15 cellular contexts compared by ENCODE assay signal in the genomic region with DNA sequence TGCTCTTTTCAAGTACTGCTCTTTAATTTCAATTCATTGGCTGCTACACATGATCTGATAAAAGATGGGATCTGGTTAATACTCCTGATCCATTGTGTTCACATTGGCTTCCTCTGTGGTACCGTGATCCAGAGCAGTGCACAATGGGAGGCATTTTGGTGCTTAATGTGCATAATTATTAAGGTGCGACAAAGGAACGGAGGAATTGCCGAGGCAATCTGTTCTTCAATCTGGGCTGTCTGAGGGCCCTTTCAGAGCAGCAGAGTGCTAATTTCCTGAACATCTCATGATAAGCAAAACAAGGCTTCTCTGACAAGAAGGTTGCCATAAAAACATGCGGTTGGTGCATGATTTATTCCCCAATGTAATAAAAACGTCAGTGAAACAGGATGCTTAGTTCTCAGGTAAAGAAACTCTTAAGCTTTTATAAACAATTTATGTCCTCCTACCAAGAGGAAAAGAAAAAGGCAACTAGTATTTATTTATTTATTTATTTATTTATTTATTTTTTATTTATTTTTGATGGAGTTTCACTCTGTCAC.
"Had no signal": no experiment of that assay in that cellular context is flagged by ENCODE, and none has a peak within 500 bp of the region (broad histone marks: within the 10 kb centered on the region; RNA-seq: fewer than 3 reads in every experiment).

No MANE protein-coding gene starts in this region.

- H3K9me3 Mint-ChIP-seq: activated CD4-positive, alpha-beta T cell treated with anti-CD3 and anti-CD28 coated beads, Interleukin-2, amount 10 ng/mL, durations not matched to agents 24 days and 14 days; activated CD8-positive, alpha-beta T cell treated with anti-CD3 and anti-CD28 coated beads for 36 hours; activated T-cell treated with anti-CD3 and anti-CD28 coated beads, Interleukin-2, amount 50 U/mL, for 4 hours; stimulated activated memory B cell treated with anti-CD40 and anti-IgM and Interleukin-4, amounts not matched to agents 10 μg/mL and 1 μg/mL and 100 μg/mL, for 72 hours had no signal

- H3K4me3 Mint-ChIP-seq: activated CD4-positive, alpha-beta T cell treated with anti-CD3 and anti-CD28 coated beads, Interleukin-2, amount 10 ng/mL, durations not matched to agents 24 days and 14 days; activated CD8-positive, alpha-beta T cell treated with anti-CD3 and anti-CD28 coated beads for 36 hours; activated naive CD4-positive, alpha-beta T cell treated with anti-CD3 and anti-CD28 coated beads, Interleukin-2, amount 50 U/mL, for 24 hours; activated T-cell treated with anti-CD3 and anti-CD28 coated beads, Interleukin-2, amount 50 U/mL, for 4 hours; natural killer cell; stimulated activated memory B cell treated with anti-CD40 and anti-IgM and Interleukin-4, amounts not matched to agents 10 μg/mL and 1 μg/mL and 100 μg/mL, for 72 hours had no signal

- DNase-seq: activated CD4-positive, alpha-beta T cell treated with anti-CD3 and anti-CD28 coated beads, Interleukin-2, amount 10 ng/mL, durations not matched to agents 24 days and 14 days; activated CD8-positive, alpha-beta T cell treated with anti-CD3 and anti-CD28 coated beads for 36 hours; activated T-cell treated with anti-CD3 and anti-CD28 coated beads, Interleukin-2, amount 50 U/mL, for 4 hours; cerebellar nuclear complex; cortex of kidney; hippocampal formation; islet precursor cell; natural killer cell; sigmoid colon; stimulated activated CD4-positive, alpha-beta T cell treated with anti-CD3 and anti-CD28 coated beads, Interleukin-4, amount 100 ng/mL, for 4 hours; T1000; testis; upper lobe of right lung had no signal

- H3K36me3 Mint-ChIP-seq: activated naive CD4-positive, alpha-beta T cell treated with anti-CD3 and anti-CD28 coated beads, Interleukin-2, amount 50 U/mL, for 24 hours; natural killer cell; stimulated activated memory B cell treated with anti-CD40 and anti-IgM and Interleukin-4, amounts not matched to agents 10 μg/mL and 1 μg/mL and 100 μg/mL, for 72 hours had no signal

- H3K27ac Mint-ChIP-seq: activated CD4-positive, alpha-beta T cell treated with anti-CD3 and anti-CD28 coated beads, Interleukin-2, amount 10 ng/mL, durations not matched to agents 24 days and 14 days; activated CD8-positive, alpha-beta T cell treated with anti-CD3 and anti-CD28 coated beads for 36 hours; activated naive CD4-positive, alpha-beta T cell treated with anti-CD3 and anti-CD28 coated beads, Interleukin-2, amount 50 U/mL, for 24 hours; natural killer cell; stimulated activated memory B cell treated with anti-CD40 and anti-IgM and Interleukin-4, amounts not matched to agents 10 μg/mL and 1 μg/mL and 100 μg/mL, for 72 hours had no signal

- H3K27me3 Mint-ChIP-seq: activated CD4-positive, alpha-beta T cell treated with anti-CD3 and anti-CD28 coated beads, Interleukin-2, amount 10 ng/mL, durations not matched to agents 24 days and 14 days; activated CD8-positive, alpha-beta T cell treated with anti-CD3 and anti-CD28 coated beads for 36 hours; activated naive CD4-positive, alpha-beta T cell treated with anti-CD3 and anti-CD28 coated beads, Interleukin-2, amount 50 U/mL, for 24 hours; stimulated activated memory B cell treated with anti-CD40 and anti-IgM and Interleukin-4, amounts not matched to agents 10 μg/mL and 1 μg/mL and 100 μg/mL, for 72 hours had no signal

- H3K4me1 Mint-ChIP-seq: activated CD4-positive, alpha-beta T cell treated with anti-CD3 and anti-CD28 coated beads, Interleukin-2, amount 10 ng/mL, durations not matched to agents 24 days and 14 days; activated naive CD4-positive, alpha-beta T cell treated with anti-CD3 and anti-CD28 coated beads, Interleukin-2, amount 50 U/mL, for 24 hours; natural killer cell; stimulated activated memory B cell treated with anti-CD40 and anti-IgM and Interleukin-4, amounts not matched to agents 10 μg/mL and 1 μg/mL and 100 μg/mL, for 72 hours had no signal
